In the genomic region with DNA sequence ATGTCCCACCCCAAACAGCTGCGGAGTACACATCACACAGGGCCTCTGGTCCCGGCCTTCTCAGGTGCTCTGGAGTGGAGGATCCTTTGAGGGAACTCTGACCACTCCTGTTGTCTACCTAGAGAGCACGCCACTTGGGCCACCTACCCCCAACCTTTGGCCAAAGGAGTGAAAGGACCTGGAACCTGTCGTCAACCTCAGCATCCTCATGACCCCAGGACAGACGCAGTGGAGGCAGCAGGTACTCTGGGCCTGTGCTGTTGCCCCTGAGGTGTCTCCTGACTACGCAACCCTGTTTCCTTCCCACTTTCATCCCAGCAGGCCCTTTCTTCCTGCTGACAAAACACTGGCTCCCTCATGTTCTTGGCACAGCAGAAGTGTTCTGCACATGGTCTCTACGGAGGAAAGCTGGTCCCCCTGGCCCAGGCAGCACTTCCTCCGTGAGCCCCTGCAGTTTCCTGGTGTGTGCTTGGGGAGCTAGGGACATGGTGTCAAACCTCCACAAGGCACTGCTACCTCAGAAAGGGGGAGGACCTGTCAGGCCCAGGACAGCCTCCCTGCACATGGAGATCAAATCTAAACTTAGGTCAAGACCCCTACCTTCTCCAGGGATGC, we compare ENCODE assay signal across 12 cellular contexts. TPM values are rescaled to one million over a fixed set of nuclear protein-coding genes. Genes with fewer than 3 reads are reported as not detected.
DNase-seq lines count a peak whose midpoint lies in the region; ATAC-seq and TF ChIP-seq lines count a peak whose summit lies in the region.
"Had no signal": no experiment of that assay in that cellular context is flagged by ENCODE, and none has a peak within 500 bp of the region (broad histone marks: within the 10 kb centered on the region; RNA-seq: fewer than 3 reads in every experiment).

No MANE protein-coding gene starts in this region.

- H3K4me1 ChIP-seq in aorta (ENCODE audit: control insufficient read depth in 1 of 2, insufficient read depth in 2 of 2, low read length in 2 of 2), result no peaks in the 10 kb centered on the region
- H3K4me1 ChIP-seq: upper lobe of left lung had no signal

- H3K27ac ChIP-seq in aorta (ENCODE audit: low read depth in 1 of 2, low read length in 2 of 2), result no peak overlapping the region
- H3K27ac ChIP-seq: upper lobe of left lung had no signal

- peaks cover 0 to 7% of the 10 kb centered on the region in 2 donors for H3K36me3 ChIP-seq in aorta (ENCODE audit: control insufficient read depth in 1 of 2, insufficient read depth in 2 of 2, low read length in 1 of 2)

- TF ChIP-seq CTCF in chondrocyte (IDR thresholded peaks at IDR 0.05) (no peak), progenitor cell of endocrine pancreas (IDR thresholded peaks at IDR 0.05; ENCODE audit: unreplicated experiment) (no peak)

- no peak for DNase-seq in activated naive CD4-positive, alpha-beta T cell treated with anti-CD3 and anti-CD28 coated beads, Interleukin-2, amount 10 ng/mL, durations not matched to agents 7 days and 5 days
- no peak for DNase-seq in activated naive CD4-positive, alpha-beta T cell treated with Interleukin-2 at 50 U/mL for 16 hours
- DNase-seq in Kasumi-1 (lab: John Stamatoyannopoulos, UW) (peak; percentile 22 to 34), chondrocyte (ENCODE audit: low spot score) (no peak), progenitor cell of endocrine pancreas (ENCODE audit: low spot score, unreplicated experiment) (no peak), NCI-H1105 (lab: John Stamatoyannopoulos, UW) (no peak), aorta (no peak)
- DNase-seq: KG1, mesendoderm, NCI-H187, upper lobe of left lung had no signal

- no peak overlapping the region for H3K4me3 ChIP-seq in aorta (ENCODE audit: low read length in 2 of 2)
- H3K4me3 ChIP-seq: upper lobe of left lung had no signal

- intact Hi-C loops in aorta (cut with DNase I), result no loop called here

- no peaks in the 10 kb centered on the region for H3K9me3 Mint-ChIP-seq in activated naive CD4-positive, alpha-beta T cell treated with anti-CD3 and anti-CD28 coated beads, Interleukin-2, amount 10 ng/mL, durations not matched to agents 7 days and 5 days
- no peaks in the 10 kb centered on the region for H3K9me3 Mint-ChIP-seq in chondrocyte (ENCODE audit: low read depth)
- no peaks in the 10 kb centered on the region for H3K9me3 Mint-ChIP-seq in progenitor cell of endocrine pancreas (ENCODE audit: low read depth)

- CTCF ChIA-PET in activated naive CD4-positive, alpha-beta T cell treated with anti-CD3 and anti-CD28 coated beads, Interleukin-2, amount 10 ng/mL, durations not matched to agents 7 days and 5 days (lab: Charles Lee), result interaction anchor here (1.3 kb wide), 1 partner anchor 139 kb away, joined by 3 read pairs; no protein-coding TSS in a partner anchor

- H3K27ac Mint-ChIP-seq in activated naive CD4-positive, alpha-beta T cell treated with anti-CD3 and anti-CD28 coated beads, Interleukin-2, amount 10 ng/mL, durations not matched to agents 7 days and 5 days, result peak overlapping the region; percentile 64
- H3K27ac Mint-ChIP-seq in chondrocyte (ENCODE audit: unreplicated experiment) (peak overlapping the region; percentile 54), progenitor cell of endocrine pancreas (peak overlapping the region; percentile 76)

- ATAC-seq in aorta (ENCODE audit: low FRiP score) (no peak), HG03565 (IDR thresholded peaks at IDR 0.05; ENCODE audit: unreplicated experiment) (no peak)

- peaks cover 31% of the 10 kb centered on the region for H3K36me3 Mint-ChIP-seq in activated naive CD4-positive, alpha-beta T cell treated with anti-CD3 and anti-CD28 coated beads, Interleukin-2, amount 10 ng/mL, durations not matched to agents 7 days and 5 days
- H3K36me3 Mint-ChIP-seq in chondrocyte (ENCODE audit: low read depth) (peaks cover 31% of the 10 kb centered on the region), progenitor cell of endocrine pancreas (ENCODE audit: insufficient read depth) (peaks cover 17% of the 10 kb centered on the region)

- H3K9me3 ChIP-seq in aorta (ENCODE audit: control insufficient read depth, low read length), result no peaks in the 10 kb centered on the region
- H3K9me3 ChIP-seq: upper lobe of left lung had no signal

- no peaks in the 10 kb centered on the region for H3K4me1 Mint-ChIP-seq in activated naive CD4-positive, alpha-beta T cell treated with anti-CD3 and anti-CD28 coated beads, Interleukin-2, amount 10 ng/mL, durations not matched to agents 7 days and 5 days
- no peaks in the 10 kb centered on the region for H3K4me1 Mint-ChIP-seq in chondrocyte (ENCODE audit: low read depth)
- no peaks in the 10 kb centered on the region for H3K4me1 Mint-ChIP-seq in progenitor cell of endocrine pancreas (ENCODE audit: low read depth)

- H3K4me3 Mint-ChIP-seq in activated naive CD4-positive, alpha-beta T cell treated with anti-CD3 and anti-CD28 coated beads, Interleukin-2, amount 10 ng/mL, durations not matched to agents 7 days and 5 days, result no peak overlapping the region
- no peak overlapping the region for H3K4me3 Mint-ChIP-seq in chondrocyte (ENCODE audit: unreplicated experiment)
- H3K4me3 Mint-ChIP-seq in progenitor cell of endocrine pancreas (ENCODE audit: low read depth), result no peak overlapping the region

- no peaks in the 10 kb centered on the region for H3K27me3 ChIP-seq in aorta (ENCODE audit: control insufficient read depth in 1 of 2, insufficient read depth in 2 of 2, low read length in 1 of 2)
- H3K27me3 ChIP-seq: upper lobe of left lung had no signal

- 55 to 56% methylated on average over 8 of the region's 8 CpGs for WGBS in aorta, 2 donors

- H3K27me3 Mint-ChIP-seq in activated naive CD4-positive, alpha-beta T cell treated with anti-CD3 and anti-CD28 coated beads, Interleukin-2, amount 10 ng/mL, durations not matched to agents 7 days and 5 days, result no peaks in the 10 kb centered on the region
- H3K27me3 Mint-ChIP-seq in chondrocyte (ENCODE audit: low read depth) (no peaks in the 10 kb centered on the region), progenitor cell of endocrine pancreas (no peaks in the 10 kb centered on the region)

RNA-seq across cellular contexts. Expression of a gene that starts 48.0 kb away (rescaled TPM):
- total RNA-seq in chondrocyte (44.8 to 73.7 TPM (median 47.5 TPM) in 3 replicates), progenitor cell of endocrine pancreas (115 and 130 TPM in 2 replicates), aorta (10 to 100 TPM; 47.6 to 53.6 TPM)
- polyA plus RNA-seq in aorta, result 10 to 100 TPM; 12.8 to 54.2 TPM

Comparison
In these comparisons a context has a peak if more than half of its experiments do, and no peak if none do; other contexts are left out.
1. DNase-seq: peak in Kasumi-1 (2 of 2); none in activated naive CD4-positive, alpha-beta T cell treated with anti-CD3 and anti-CD28 coated beads, Interleukin-2, amount 10 ng/mL, durations not matched to agents 7 days and 5 days (single experiment), activated naive CD4-positive, alpha-beta T cell treated with Interleukin-2 at 50 U/mL for 16 hours (single experiment), chondrocyte (single experiment), progenitor cell of endocrine pancreas (single experiment), NCI-H1105 (single experiment) and aorta (0 of 2).
2. Peak in every context shown above with its lines, with median percentiles within 50 percentile points of each other: H3K27ac Mint-ChIP-seq.